8 cellular contexts compared by ENCODE assay signal in the genomic region with DNA sequence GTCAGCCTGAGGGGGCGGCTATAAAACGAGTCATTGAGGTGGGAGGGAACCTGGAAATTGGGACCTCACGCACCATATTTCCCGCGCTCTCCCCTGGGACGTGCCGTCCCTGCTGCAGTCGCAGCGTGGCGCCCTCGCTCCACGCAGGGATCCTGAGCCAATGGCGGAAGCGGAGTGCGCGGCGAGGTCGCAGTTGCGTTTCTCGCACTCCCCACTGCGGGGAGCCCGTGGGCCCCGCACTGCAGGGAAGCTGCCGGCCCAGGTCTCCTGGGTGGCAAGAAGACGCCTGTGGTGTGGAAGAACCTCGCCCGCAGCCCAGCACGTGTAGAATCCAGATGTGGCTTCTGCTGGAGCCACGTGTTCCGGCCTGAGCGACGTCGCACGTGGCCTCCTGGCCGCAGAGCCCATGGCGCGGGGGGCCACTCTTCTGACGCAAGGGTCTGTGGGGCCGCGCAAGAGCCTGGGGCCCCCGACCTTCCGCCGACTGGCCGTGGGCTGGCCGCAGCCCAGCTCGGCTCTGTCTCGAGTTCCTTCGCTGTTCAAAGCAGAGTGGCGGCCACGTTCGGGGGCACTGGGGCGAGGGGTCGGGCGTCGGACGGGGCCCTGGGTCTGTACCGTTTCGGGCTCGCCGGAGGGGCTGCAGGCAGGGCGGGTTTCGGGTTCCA. TPM values are rescaled to one million over a fixed set of nuclear protein-coding genes. Genes with fewer than 3 reads are reported as not detected.
A peak's percentile ranks its signal among the peaks of the same experiment; 100 is the strongest.
DNase-seq lines count a peak whose midpoint lies in the region; ATAC-seq and TF ChIP-seq lines count a peak whose summit lies in the region.

No MANE protein-coding gene starts in this region.

- no peaks in the 10 kb centered on the region for H4K20me1 ChIP-seq in KMS-11 (ENCODE audit: insufficient read depth)

- H3K9ac ChIP-seq in KMS-11, result no peak overlapping the region

- no peaks in the 10 kb centered on the region for H3K27me3 Mint-ChIP-seq in central memory CD8-positive, alpha-beta T cell

- no peaks in the 10 kb centered on the region for H3K36me3 ChIP-seq in BE2C
- no peaks in the 10 kb centered on the region for H3K36me3 ChIP-seq in KMS-11 (ENCODE audit: insufficient read depth)

- H3K9me3 ChIP-seq in BE2C, result no peaks in the 10 kb centered on the region

- no peak overlapping the region for H3K4me3 Mint-ChIP-seq in central memory CD8-positive, alpha-beta T cell

- H3K36me3 Mint-ChIP-seq in central memory CD8-positive, alpha-beta T cell (ENCODE audit: insufficient read depth), result peaks cover 4% of the 10 kb centered on the region

- H3K27ac ChIP-seq in KMS-11, result no peak overlapping the region

- TF ChIP-seq CTCF in BE2C (IDR thresholded peaks at IDR 0.05; ENCODE audit: low read depth, low read length) (peak; percentile 99), KMS-11 (conservative IDR thresholded peaks at IDR 0.05; ENCODE audit: low read depth, low read length) (peak; percentile 70)

- H3K27me3 ChIP-seq in BE2C (peaks cover 6% of the 10 kb centered on the region; the same call in 1 of the 2 replicates), KMS-11 (ENCODE audit: insufficient read depth, low read depth) (no peaks in the 10 kb centered on the region; the same call in 1 of the 2 replicates)

- H2AFZ ChIP-seq in KMS-11 (ENCODE audit: low read depth), result no peak overlapping the region

- DNase-seq in BE2C (peak; percentile 89), left kidney (ENCODE audit: low read depth, low spot score) (peak; percentile 96), SKM-1 treated with dmso at 0.1 percent for 144 hours (lab: John Stamatoyannopoulos, UW; ENCODE audit: unreplicated experiment) (no peak)
- peak; percentile 69 to 71 for DNase-seq in activated CD4-positive, alpha-beta T cell treated with anti-CD3 and anti-CD28 coated beads for 24 hours (ENCODE audit: low read depth in 2 of 2)
- peak; percentile 60 to 65 for DNase-seq in central memory CD8-positive, alpha-beta T cell (ENCODE audit: low spot score in 2 of 2)
- peak; percentile 75 to 77 for DNase-seq in stimulated activated CD4-positive, alpha-beta T cell treated with anti-CD3 and anti-CD28 coated beads, Interleukin-4, amount 100 ng/mL, for 4 hours

- H3K4me3 ChIP-seq in BE2C (ENCODE audit: low read depth, low read length) (no peak overlapping the region), KMS-11 (IDR thresholded peaks at IDR 0.05; ENCODE audit: insufficient read depth, low read depth, low read length) (no peak overlapping the region)

- no peak overlapping the region for H3K4me2 ChIP-seq in KMS-11

- H3K79me2 ChIP-seq in KMS-11 (ENCODE audit: insufficient read depth, low read depth), result no peaks in the 10 kb centered on the region

- ATAC-seq in GM19467 (IDR thresholded peaks at IDR 0.05; ENCODE audit: unreplicated experiment), result peak; percentile 81
- ATAC-seq in central memory CD8-positive, alpha-beta T cell (replicated peaks; ENCODE audit: extremely low read depth, poor library complexity, severe bottlenecking), result peak; percentile 82

- no peaks in the 10 kb centered on the region for H3K9me3 Mint-ChIP-seq in central memory CD8-positive, alpha-beta T cell

- no peak overlapping the region for H3K27ac Mint-ChIP-seq in central memory CD8-positive, alpha-beta T cell (ENCODE audit: low read depth)

- peaks cover 5% of the 10 kb centered on the region for H3K4me1 Mint-ChIP-seq in central memory CD8-positive, alpha-beta T cell

- H3K4me1 ChIP-seq in BE2C (no peaks in the 10 kb centered on the region), KMS-11 (ENCODE audit: low read depth, poor library complexity, severe bottlenecking) (no peaks in the 10 kb centered on the region)

RNA-seq across cellular contexts. Expression of gene HIF1AN, which starts 26.4 kb away (rescaled TPM):
- 16.6 TPM for polyA plus RNA-seq in BE2C (2012; ENCODE audit: insufficient read depth, insufficient read length, low read depth)

RNA-seq across cellular contexts. Expression of gene NDUFB8, which starts 32.5 kb away (rescaled TPM):
- 253 TPM for polyA plus RNA-seq in BE2C (2012; ENCODE audit: insufficient read depth, insufficient read length, low read depth)

RNA-seq across cellular contexts. Expression of gene SEC31B, which starts 42.5 kb away (rescaled TPM):
- polyA plus RNA-seq in BE2C (2012; ENCODE audit: insufficient read depth, insufficient read length, low read depth), result 32.5 TPM
